Comparison of ENCODE assay signal across 9 cellular contexts in the genomic region with DNA sequence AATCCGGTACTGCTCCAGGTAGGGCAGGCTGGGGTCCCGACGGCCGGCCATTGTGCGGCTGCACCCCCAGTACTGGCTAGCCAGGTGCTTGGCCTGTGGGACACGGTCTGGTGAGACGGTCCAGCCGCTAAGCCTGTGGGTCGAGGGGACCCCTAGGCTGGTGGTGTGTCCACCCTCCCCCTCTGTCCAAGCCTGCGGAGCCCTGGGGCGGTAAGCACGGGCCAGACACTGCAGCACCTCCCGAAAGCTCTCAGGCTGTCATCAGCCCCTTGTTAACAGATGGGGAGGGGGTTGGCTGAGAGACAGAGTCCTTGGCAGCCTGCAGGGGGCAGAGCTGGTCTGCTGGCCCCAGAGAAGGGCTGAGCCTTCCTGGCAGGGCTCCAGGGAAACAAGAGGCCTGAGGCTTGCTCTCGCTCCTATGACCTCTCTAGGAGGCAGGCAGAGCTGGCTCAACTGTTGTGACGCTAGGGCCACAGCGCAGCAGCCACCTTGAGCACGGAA. TPM values are rescaled to one million over a fixed set of nuclear protein-coding genes. Genes with fewer than 3 reads are reported as not detected.
A peak's percentile ranks its signal among the peaks of the same experiment; 100 is the strongest.
DNase-seq lines count a peak whose midpoint lies in the region; ATAC-seq, FAIRE-seq and TF ChIP-seq lines count a peak whose summit lies in the region.
"Had no signal": no experiment of that assay in that cellular context is flagged by ENCODE, and none has a peak within 500 bp of the region (broad histone marks: within the 10 kb centered on the region; RNA-seq: fewer than 3 reads in every experiment).

No MANE protein-coding gene starts in this region.

- no peaks in the 10 kb centered on the region for H3K9me3 Mint-ChIP-seq in activated CD4-positive, alpha-beta T cell treated with anti-CD3 and anti-CD28 coated beads, Interleukin-2, amount 10 ng/mL, durations not matched to agents 24 days and 14 days

- peaks cover 37 to 42% of the 10 kb centered on the region in 2 donors for H3K36me3 ChIP-seq in thyroid gland
- H3K36me3 ChIP-seq in effector memory CD4-positive, alpha-beta T cell (ENCODE audit: control insufficient read depth, insufficient read depth, low read length): peaks cover 36% of the 10 kb centered on the region

- no peak overlapping the region for H3K4me3 ChIP-seq in thyroid gland (replicated peaks in 1 of 3)
- no peak overlapping the region for H3K4me3 ChIP-seq in effector memory CD4-positive, alpha-beta T cell (ENCODE audit: insufficient read depth, low read depth, low read length, poor library complexity, severe bottlenecking)

- H3K4me3 Mint-ChIP-seq in activated CD4-positive, alpha-beta T cell treated with anti-CD3 and anti-CD28 coated beads, Interleukin-2, amount 10 ng/mL, durations not matched to agents 24 days and 14 days: no peak overlapping the region

- no peaks in the 10 kb centered on the region for H3K9me3 ChIP-seq in thyroid gland
- H3K9me3 ChIP-seq in effector memory CD4-positive, alpha-beta T cell (ENCODE audit: control insufficient read depth, low read length): no peaks in the 10 kb centered on the region

- peaks cover 2% of the 10 kb centered on the region for H3K4me1 Mint-ChIP-seq in activated CD4-positive, alpha-beta T cell treated with anti-CD3 and anti-CD28 coated beads, Interleukin-2, amount 10 ng/mL, durations not matched to agents 24 days and 14 days

- no peak overlapping the region for H3K27ac Mint-ChIP-seq in activated CD4-positive, alpha-beta T cell treated with anti-CD3 and anti-CD28 coated beads, Interleukin-2, amount 10 ng/mL, durations not matched to agents 24 days and 14 days

- intact Hi-C loops in activated CD4-positive, alpha-beta T cell treated with anti-CD3 and anti-CD28 coated beads, Interleukin-2, amount 10 ng/mL, durations not matched to agents 24 days and 14 days (cut with micrococcal nuclease): no loop called here
- intact Hi-C loops in left ventricle myocardium superior (cut with micrococcal nuclease): no loop called here
- intact Hi-C loops in thyroid gland (cut with DNase I): no loop called here

- no peaks in the 10 kb centered on the region for H3K27me3 Mint-ChIP-seq in activated CD4-positive, alpha-beta T cell treated with anti-CD3 and anti-CD28 coated beads, Interleukin-2, amount 10 ng/mL, durations not matched to agents 24 days and 14 days

- H3K4me1 ChIP-seq in thyroid gland: peaks cover 0 to 6% of the 10 kb centered on the region in 2 donors
- no peaks in the 10 kb centered on the region for H3K4me1 ChIP-seq in effector memory CD4-positive, alpha-beta T cell (ENCODE audit: control insufficient read depth, insufficient read depth, low read length, poor library complexity, severe bottlenecking)

- H3K36me3 Mint-ChIP-seq in activated CD4-positive, alpha-beta T cell treated with anti-CD3 and anti-CD28 coated beads, Interleukin-2, amount 10 ng/mL, durations not matched to agents 24 days and 14 days (ENCODE audit: low read depth): peaks cover 36% of the 10 kb centered on the region

- WGBS in thyroid gland, 2 donors: 32 to 64% methylated on average over 4 to 8 of the region's 17 CpGs

- in situ Hi-C loops in SK-MEL-5 (cut with HindIII; ENCODE audit: low pct_unique_long_range_greater_than_20kb, low sequenced_read_pairs): no loop called here

- DNase-seq in activated CD4-positive, alpha-beta T cell treated with anti-CD3 and anti-CD28 coated beads, Interleukin-2, amount 10 ng/mL, durations not matched to agents 24 days and 14 days: peak; percentile 67
- no peak for DNase-seq in activated CD4-positive, alpha-beta T cell treated with anti-CD3 and anti-CD28 coated beads for 1 hour
- peak; percentile 81 for DNase-seq in SK-MEL-5 (ENCODE audit: low read depth, low spot score)
- DNase-seq in left ventricle myocardium superior: peak; percentile 85
- DNase-seq in thyroid gland: peak; percentile 88 to 91
- no peak for DNase-seq in H54 (ENCODE audit: insufficient read length, low spot score)
- no peak for DNase-seq in effector memory CD4-positive, alpha-beta T cell

- H3K27me3 ChIP-seq in thyroid gland: no peaks in the 10 kb centered on the region
- no peaks in the 10 kb centered on the region for H3K27me3 ChIP-seq in effector memory CD4-positive, alpha-beta T cell (replicated peaks; ENCODE audit: control insufficient read depth, insufficient read depth, low read length, poor library complexity, severe bottlenecking)

- peak overlapping the region in 1 of 3 donors; percentile 51 for H3K27ac ChIP-seq in thyroid gland
- no peak overlapping the region for H3K27ac ChIP-seq in effector memory CD4-positive, alpha-beta T cell (ENCODE audit: insufficient read depth, low read length, poor library complexity, severe bottlenecking)

- ATAC-seq in left ventricle myocardium superior: peak; percentile 86
- no peak for ATAC-seq in HG02623 (IDR thresholded peaks at IDR 0.05; ENCODE audit: unreplicated experiment)

- TF ChIP-seq CTCF in thyroid gland (IDR thresholded peaks at IDR 0.05): peak in 4 of 6 experiments; percentile 9 to 49 (median 24)

- TF ChIP-seq POLR2A in thyroid gland (IDR thresholded peaks at IDR 0.05) (no peak), H54 (IDR thresholded peaks at IDR 0.05; ENCODE audit: low read depth, low read length) (no peak)

- no peak for FAIRE-seq in H54 (lab: Jason Lieb, UNC)
- FAIRE-seq: frontal cortex had no signal

RNA-seq across cellular contexts. Expression of a gene that starts 11.8 kb away (rescaled TPM):
- 27.6 and 27.8 TPM in 2 replicates for total RNA-seq in activated CD4-positive, alpha-beta T cell treated with anti-CD3 and anti-CD28 coated beads, Interleukin-2, amount 10 ng/mL, durations not matched to agents 24 days and 14 days
- 6.8 and 9.7 TPM in 2 replicates for total RNA-seq in SK-MEL-5 (2014; rRNA removed; shearing (Covaris generic))
- 7.3 and 7.5 TPM in 2 replicates for polyA plus RNA-seq in SK-MEL-5 (2015; cell fraction: cytosol; rRNA removed)
- 49.5 and 85.6 TPM in 2 replicates for polyA plus RNA-seq in SK-MEL-5 (2015; cell fraction: nucleus; rRNA removed)
- total RNA-seq in left ventricle myocardium superior (14.8 TPM), thyroid gland (10 to 100 TPM; 37.1 to 68.2 (median 52.1) TPM)

RNA-seq across cellular contexts. Expression of a gene that starts 37.2 kb away (rescaled TPM):
- 129 and 138 TPM in 2 replicates for total RNA-seq in activated CD4-positive, alpha-beta T cell treated with anti-CD3 and anti-CD28 coated beads, Interleukin-2, amount 10 ng/mL, durations not matched to agents 24 days and 14 days
- 24.4 and 24.7 TPM in 2 replicates for total RNA-seq in SK-MEL-5 (2014; rRNA removed; shearing (Covaris generic))
- 67.5 and 86.5 TPM in 2 replicates for polyA plus RNA-seq in SK-MEL-5 (2015; cell fraction: cytosol; rRNA removed)
- 223 and 246 TPM in 2 replicates for polyA plus RNA-seq in SK-MEL-5 (2015; cell fraction: nucleus; rRNA removed)
- total RNA-seq in left ventricle myocardium superior: 37.1 TPM
- 100 to 1,000 TPM in 1 of 4 donors, 10 to 100 TPM in 3; 75.5 to 115 (median 94.3) TPM for total RNA-seq in thyroid gland

RNA-seq across cellular contexts. Expression of a gene that starts 49.7 kb away (rescaled TPM):
- 177 and 183 TPM in 2 replicates for total RNA-seq in activated CD4-positive, alpha-beta T cell treated with anti-CD3 and anti-CD28 coated beads, Interleukin-2, amount 10 ng/mL, durations not matched to agents 24 days and 14 days
- total RNA-seq in SK-MEL-5 (2014; rRNA removed; shearing (Covaris generic)): 632 and 653 TPM in 2 replicates
- polyA plus RNA-seq in SK-MEL-5 (2015; cell fraction: cytosol; rRNA removed): 451 and 504 TPM in 2 replicates
- 572 and 584 TPM in 2 replicates for polyA plus RNA-seq in SK-MEL-5 (2015; cell fraction: nucleus; rRNA removed)
- total RNA-seq in left ventricle myocardium superior (434 TPM), thyroid gland (1,000 to 10,000 TPM in 1 of 4 donors, 100 to 1,000 TPM in 3; 649 to 1,146 (median 971) TPM)

Comparison
In these comparisons a context has a peak if more than half of its experiments do, and no peak if none do; other contexts are left out.
1. DNase-seq: peak in activated CD4-positive, alpha-beta T cell treated with anti-CD3 and anti-CD28 coated beads, Interleukin-2, amount 10 ng/mL, durations not matched to agents 24 days and 14 days (single experiment), SK-MEL-5 (single experiment), left ventricle myocardium superior (single experiment) and thyroid gland (2 of 2); none in activated CD4-positive, alpha-beta T cell treated with anti-CD3 and anti-CD28 coated beads for 1 hour (single experiment), H54 (single experiment) and effector memory CD4-positive, alpha-beta T cell (0 of 3).